In genomic region chr11:78357924-78358323, GRCh38 we compare ENCODE assay signal across 3 cellular contexts. TPM values are rescaled to one million over a fixed set of nuclear protein-coding genes. Genes with fewer than 3 reads are reported as not detected.
A peak's percentile ranks its signal among the peaks of the same experiment; 100 is the strongest.
DNase-seq lines count a peak whose midpoint lies in the region; ATAC-seq, FAIRE-seq and TF ChIP-seq lines count a peak whose summit lies in the region.
"Not testable (repeated sequence)": the region's sequence is repeated elsewhere in the genome, so short reads cannot be mapped to it uniquely, and the experiment has no call there.
"Had no signal": no experiment of that assay in that cellular context is flagged by ENCODE, and none has a peak within 500 bp of the region (broad histone marks: within the 10 kb centered on the region; RNA-seq: fewer than 3 reads in every experiment).

No MANE protein-coding gene starts in this region.

- not testable (repeated sequence) for H4K20me1 ChIP-seq in K562 (replicated peaks; ENCODE audit: control insufficient read depth, insufficient read depth, low read length)

- not testable (repeated sequence) for H3K4me2 ChIP-seq in K562 (ENCODE audit: insufficient read depth, low read length)

- not testable (repeated sequence) for DNase-seq in K562 (ENCODE audit: extremely low read depth in 1 of 4, low spot score in 3 of 4)

- POLR2A ChIA-PET in HEK293 (lab: Yijun Ruan, JAX); K562 (lab: Yijun Ruan, JAX): not testable (repeated sequence)

- H3K4me1 ChIP-seq in HEK293 (ENCODE audit: control insufficient read depth, insufficient read depth, low read length) = not testable (repeated sequence)
- H3K4me1 ChIP-seq in K562 (replicated peaks in 1 of 2; ENCODE audit: control insufficient read depth in 2 of 2, insufficient read depth in 2 of 2, low read length in 2 of 2) = peaks cover 8 to 21% of the 10 kb centered on the region in 2 experiments; a peak in 4 of 5 replicates

- in situ Hi-C loops in K562 (cut with MboI) = not testable (repeated sequence)

- not testable (repeated sequence) for H3K9me3 ChIP-seq in HEK293 (ENCODE audit: control insufficient read depth, insufficient read depth, low read depth, low read length); K562 (replicated peaks; ENCODE audit: control insufficient read depth, insufficient read depth, low read depth, low read length)

- not testable (repeated sequence) for H3K4me3 ChIP-seq in HEK293 (ENCODE audit: low read depth, low read length); K562

- CTCF ChIA-PET in HEK293 (lab: Yijun Ruan, JAX); K562 (lab: Yijun Ruan, JAX; ENCODE audit: low intra/inter-chr PET ratio): not testable (repeated sequence)

- ATAC-seq in K562 = not testable (repeated sequence)

- not testable (repeated sequence) for TF ChIP-seq POLR2A in K562 (conservative IDR thresholded peaks at IDR 0.05)

- not testable (repeated sequence) for H2AFZ ChIP-seq in K562 (ENCODE audit: low read depth, low read length)

- H3K27me3 ChIP-seq in K562 (ENCODE audit: control insufficient read depth in 2 of 2, insufficient read depth in 2 of 2, low read length in 2 of 2) = not testable (repeated sequence)

- TF ChIP-seq RAD21 in K562 (CRISPR knock-in tag; conservative IDR thresholded peaks at IDR 0.05 in 1 of 2, IDR thresholded peaks at IDR 0.05 in 1 of 2) = not testable (repeated sequence)

- WGBS in K562 (ENCODE audit: insufficient coverage, low coverage, missing lambda C conversion rate) = 92% methylated on average over 1 of the region's 3 CpGs

- TF ChIP-seq CTCF in HEK293 (tag by site-specific recombination; IDR thresholded peaks at IDR 0.05); K562 (IDR thresholded peaks at IDR 0.05 in 2 of 3, conservative IDR thresholded peaks at IDR 0.05 in 1 of 3; ENCODE audit: insufficient read depth in 2 of 3, low read depth in 1 of 3, low read length in 3 of 3): not testable (repeated sequence)

- not testable (repeated sequence) for FAIRE-seq in K562 (lab: Jason Lieb, UNC)

- H3K9ac ChIP-seq in K562 (ENCODE audit: insufficient read depth in 1 of 2, low read depth in 2 of 2, low read length in 2 of 2) = not testable (repeated sequence)

- intact Hi-C loops in K562 (cut with micrococcal nuclease) = not testable (repeated sequence)

- H3K36me3 ChIP-seq in HEK293 (ENCODE audit: control insufficient read depth in 2 of 2, insufficient read depth in 1 of 2, low read length in 2 of 2); K562 (ENCODE audit: control insufficient read depth, insufficient read depth, low read length): not testable (repeated sequence)

- not testable (repeated sequence) for TF ChIP-seq EP300 in K562 (IDR thresholded peaks at IDR 0.05; ENCODE audit: low read length)

- BruUV-seq in K562 (replicated peaks; lab: Mats Ljungman, UMichigan) = not testable (repeated sequence)

- peaks cover 75% of the 10 kb centered on the region for H3K79me2 ChIP-seq in K562 (ENCODE audit: control insufficient read depth, insufficient read depth, low read length)

- H3K9me1 ChIP-seq in K562 (ENCODE audit: control insufficient read depth, insufficient read depth, low read length) = not testable (repeated sequence)

- H3K27ac ChIP-seq in HEK293 (ENCODE audit: extremely low read depth, low read depth, low read length); K562 (ENCODE audit: extremely low read depth, low read depth, low read length): not testable (repeated sequence)

TF ChIP-seq in HEK293, 187 proteins besides CTCF, POLR2A, EP300 and RAD21:
- TF ChIP-seq ZNF580 (tag by site-specific recombination; IDR thresholded peaks at IDR 0.05) = peak; percentile 37; the same call in 1 of the 2 replicates
- peak; percentile 78 for TF ChIP-seq ZNF146 (tag by site-specific recombination; IDR thresholded peaks at IDR 0.05)

TF ChIP-seq in K562, 482 proteins besides CTCF, POLR2A, EP300 and RAD21:
- TF ChIP-seq ZNF146 (CRISPR knock-in tag; IDR thresholded peaks at IDR 0.05; ENCODE audit: unreplicated experiment) (peak; percentile 55), KDM1A (IDR thresholded peaks at IDR 0.05) (0 out of 4 replicates have a peak, but pooled peaks of 1 of the 2 experiments have one; percentile 18), BCOR (IDR thresholded peaks at IDR 0.05) (peak; percentile 50; the same call in 1 of the 2 replicates)
TF ChIP-seq in K562: peak in this region for 3; not testable (repeated sequence) for 479.

RNA-seq across cellular contexts. Expression of gene GAB2, which starts 59.7 kb away (rescaled TPM):
- total RNA-seq in K562 (2011; cell fraction: chromatin; rRNA removed; ENCODE audit: low replicate concordance) = 43.7 and 72.8 TPM in 2 replicates
- total RNA-seq in K562 (2011; cell fraction: nucleolus; rRNA removed) = 21.3 and 24.9 TPM in 2 replicates
- 28.6 and 29.0 TPM in 2 replicates for total RNA-seq in K562 (2011; cell fraction: nucleoplasm; rRNA removed)
- total RNA-seq in K562 (2014; rRNA removed) = 13.7 and 15.0 TPM in 2 replicates
- total RNA-seq in K562 (2014; rRNA removed; fragmentation: Illumina TruSeq; extraction: Trizol) = 17.6 and 18.6 TPM in 2 replicates
- total RNA-seq in K562 (2015; rRNA removed; fragmentation: Illumina TruSeq; extraction: Trizol) = 18.1 and 18.7 TPM in 2 replicates
- total RNA-seq in K562 (2021) = 25.4 and 35.2 TPM in 2 replicates
- 11.9 and 15.5 TPM in 2 replicates for polyA plus RNA-seq in K562 (2011; rRNA removed)
- polyA plus RNA-seq in K562 (2011; cell fraction: cytosol; rRNA removed) = 10.3 and 11.7 TPM in 2 replicates
- polyA plus RNA-seq in K562 (2011; cell fraction: nucleus; rRNA removed) = 25.3 and 30.6 TPM in 2 replicates
- 23.9 and 82.9 TPM in 2 replicates for polyA plus RNA-seq in K562 (2012)
- 24.7 and 25.9 TPM in 2 replicates for polyA plus RNA-seq in K562 (2014; fragmentation: Illumina TruSeq; extraction: Trizol)
- polyA plus RNA-seq in K562 (2014; fragmentation: Nextera tagmentation; extraction: Ambion mirVana) = 1 to 10 TPM; 2.3 to 6.5 TPM
- 10.9 and 16.1 TPM in 2 replicates for polyA plus RNA-seq in K562 (2014; rRNA removed)
- polyA minus RNA-seq in K562 (2011; rRNA and poly(A)+ RNA removed) = 25.7 and 32.4 TPM in 2 replicates
- polyA minus RNA-seq in K562 (2011; cell fraction: cytosol; rRNA and poly(A)+ RNA removed) = 9.1 and 16.6 TPM in 2 replicates
- 10.6 and 19.3 TPM in 2 replicates for polyA minus RNA-seq in K562 (2011; cell fraction: nucleus; rRNA and poly(A)+ RNA removed)
- polyA plus RNA-seq: CD8-positive, alpha-beta memory T cell had no signal
